Comparison of ENCODE assay signal across 2 cellular contexts in genomic region chr3:197248341-197248740, GRCh38.
A peak's percentile ranks its signal among the peaks of the same experiment; 100 is the strongest.
TF ChIP-seq lines count a peak whose summit lies in the region.

No MANE protein-coding gene starts in this region.

TF ChIP-seq in HCT116, 20 proteins besides CTCF, POLR2A, EP300 and RAD21:
- TF ChIP-seq CBX3 (IDR thresholded peaks at IDR 0.05; ENCODE audit: low read depth) (peak; percentile 33; the same call in 1 of the 2 replicates), CEBPB (IDR thresholded peaks at IDR 0.05; ENCODE audit: low read depth) (no peak)

TF ChIP-seq in GM12878, 131 proteins besides CTCF, POLR2A, EP300 and RAD21:
- TF ChIP-seq BRCA1 (IDR thresholded peaks at IDR 0.05; ENCODE audit: low read depth, low read length) (no peak), CBX5 (IDR thresholded peaks at IDR 0.05; ENCODE audit: low read depth) (peak; percentile 93), SMC3 (IDR thresholded peaks at IDR 0.05; ENCODE audit: borderline replicate concordance, low read length) (no peak), TCF7 (IDR thresholded peaks at IDR 0.05; ENCODE audit: borderline replicate concordance) (no peak), RAD51 (IDR thresholded peaks at IDR 0.05) (no peak)
